Comparison of ENCODE assay signal across 21 cellular contexts in genomic region chr11:12273618-12273995, GRCh38.
DNase-seq lines count a peak whose midpoint lies in the region; ATAC-seq and TF ChIP-seq lines count a peak whose summit lies in the region.
"Had no signal": no experiment of that assay in that cellular context is flagged by ENCODE, and none has a peak within 500 bp of the region (broad histone marks: within the 10 kb centered on the region; RNA-seq: fewer than 3 reads in every experiment).

No MANE protein-coding gene starts in this region.

- CTCF ChIA-PET in CD8-positive, alpha-beta T cell (lab: Charles Lee) = no interaction called here

- no peaks in the 10 kb centered on the region for H3K9me3 ChIP-seq in CD8-positive, alpha-beta T cell (ENCODE audit: low read length)

- ATAC-seq in activated T-cell treated with anti-CD3 and anti-CD28 coated beads, Interleukin-2, amount 50 U/mL, for 72 hours (replicated peaks in 1 of 2) = no peak
- ATAC-seq in sciatic nerve = no peak
- ATAC-seq in HG02610 (IDR thresholded peaks at IDR 0.05; ENCODE audit: unreplicated experiment) = no peak
- no peak for ATAC-seq in GM18867 (IDR thresholded peaks at IDR 0.05; ENCODE audit: unreplicated experiment)
- ATAC-seq in CD8-positive, alpha-beta T cell = no peak
- ATAC-seq: GM12878, HCT116 had no signal

- no peaks in the 10 kb centered on the region for H3K9me3 Mint-ChIP-seq in activated T-cell treated with anti-CD3 and anti-CD28 coated beads, Interleukin-2, amount 50 U/mL, for 72 hours
- H3K9me3 Mint-ChIP-seq in HFFc6 = no peaks in the 10 kb centered on the region
- no peaks in the 10 kb centered on the region for H3K9me3 Mint-ChIP-seq in CD8-positive, alpha-beta T cell

- H3K27ac ChIP-seq in coronary artery = no peak overlapping the region
- H3K27ac ChIP-seq in CD8-positive, alpha-beta T cell (ENCODE audit: low read depth, low read length) = no peak overlapping the region

- H3K27me3 Mint-ChIP-seq in activated T-cell treated with anti-CD3 and anti-CD28 coated beads, Interleukin-2, amount 50 U/mL, for 72 hours (ENCODE audit: low read depth) = peaks cover 5% of the 10 kb centered on the region
- H3K27me3 Mint-ChIP-seq in HFFc6 (ENCODE audit: insufficient read depth) = peaks cover 4% of the 10 kb centered on the region
- no peaks in the 10 kb centered on the region for H3K27me3 Mint-ChIP-seq in CD8-positive, alpha-beta T cell (ENCODE audit: low read depth)
- H3K27me3 Mint-ChIP-seq: B cell had no signal

- POLR2A ChIA-PET in CD8-positive, alpha-beta T cell (lab: Charles Lee) = no interaction called here

- peak overlapping the region; percentile 61 for H3K27ac Mint-ChIP-seq in activated T-cell treated with anti-CD3 and anti-CD28 coated beads, Interleukin-2, amount 50 U/mL, for 72 hours
- peak overlapping the region; percentile 14 for H3K27ac Mint-ChIP-seq in HFFc6
- no peak overlapping the region for H3K27ac Mint-ChIP-seq in CD8-positive, alpha-beta T cell
- H3K27ac Mint-ChIP-seq: B cell had no signal

- no peak for TF ChIP-seq CTCF in HFFc6 (IDR thresholded peaks at IDR 0.05)
- TF ChIP-seq CTCF in coronary artery (IDR thresholded peaks at IDR 0.05) = no peak
- TF ChIP-seq CTCF in CD8-positive, alpha-beta T cell (IDR thresholded peaks at IDR 0.05) = no peak

- no peaks in the 10 kb centered on the region for H3K36me3 ChIP-seq in CD8-positive, alpha-beta T cell (ENCODE audit: insufficient read depth, low read length)

- H3K4me1 ChIP-seq in CD8-positive, alpha-beta T cell (ENCODE audit: insufficient read depth, low read length) = no peaks in the 10 kb centered on the region

- intact Hi-C loops in sciatic nerve (cut with DNase I) = loop anchor here (10.0 kb wide), 1 partner anchor 329 kb away; no protein-coding TSS in a partner anchor
- intact Hi-C loops in CD8-positive, alpha-beta T cell (cut with DNase I, micrococcal nuclease) = no loop called here

- H3K36me3 Mint-ChIP-seq in activated T-cell treated with anti-CD3 and anti-CD28 coated beads, Interleukin-2, amount 50 U/mL, for 72 hours (ENCODE audit: insufficient read depth in 2 of 2) = no peaks in the 10 kb centered on the region
- no peaks in the 10 kb centered on the region for H3K36me3 Mint-ChIP-seq in HFFc6 (ENCODE audit: low read depth)
- H3K36me3 Mint-ChIP-seq in CD8-positive, alpha-beta T cell = no peaks in the 10 kb centered on the region

- peaks cover 21% of the 10 kb centered on the region for H3K4me1 Mint-ChIP-seq in activated T-cell treated with anti-CD3 and anti-CD28 coated beads, Interleukin-2, amount 50 U/mL, for 72 hours (ENCODE audit: low read depth)
- H3K4me1 Mint-ChIP-seq in HFFc6 (ENCODE audit: low read depth) = peaks cover 40% of the 10 kb centered on the region
- H3K4me1 Mint-ChIP-seq in CD8-positive, alpha-beta T cell (ENCODE audit: low read depth) = no peaks in the 10 kb centered on the region
- H3K4me1 Mint-ChIP-seq: B cell had no signal

- H3K4me3 Mint-ChIP-seq in activated T-cell treated with anti-CD3 and anti-CD28 coated beads, Interleukin-2, amount 50 U/mL, for 72 hours = no peak overlapping the region
- no peak overlapping the region; the same call in 1 of the 2 replicates for H3K4me3 Mint-ChIP-seq in HFFc6
- no peak overlapping the region for H3K4me3 Mint-ChIP-seq in CD8-positive, alpha-beta T cell
- H3K4me3 Mint-ChIP-seq: B cell had no signal

- DNase-seq in activated T-cell treated with anti-CD3 and anti-CD28 coated beads, Interleukin-2, amount 50 U/mL, for 72 hours = no peak
- DNase-seq in activated T-cell treated with anti-CD3 and anti-CD28 coated beads, Interleukin-2, amount 50 U/mL, for 1 hour = no peak
- DNase-seq in HFFc6 = no peak
- peak; percentile 64 for DNase-seq in coronary artery (ENCODE audit: low spot score)
- DNase-seq in sciatic nerve (ENCODE audit: low spot score) = peak; percentile 19
- DNase-seq in CD8-positive, alpha-beta T cell = no peak
- DNase-seq: GOT3, KBM-7, MV-4-11, NCI-H1417, NCI-H187, NCI-H2107, NCI-H2227 treated with DMSO at 0.1 percent for 48 hours, NCI-H524, NCI-H82, SIG-M5 had no signal

- H3K4me3 ChIP-seq in coronary artery = no peak overlapping the region
- H3K4me3 ChIP-seq in CD8-positive, alpha-beta T cell (ENCODE audit: low read depth, low read length) = no peak overlapping the region
- H3K4me3 ChIP-seq: GM12878 had no signal

- H3K27me3 ChIP-seq in CD8-positive, alpha-beta T cell (ENCODE audit: insufficient read depth, low read length) = no peaks in the 10 kb centered on the region

Comparison
In these comparisons a context has a peak if more than half of its experiments do, and no peak if none do; other contexts are left out.
1. DNase-seq: peak in coronary artery (single experiment) and sciatic nerve (single experiment); none in activated T-cell treated with anti-CD3 and anti-CD28 coated beads, Interleukin-2, amount 50 U/mL, for 72 hours (0 of 2), activated T-cell treated with anti-CD3 and anti-CD28 coated beads, Interleukin-2, amount 50 U/mL, for 1 hour (single experiment), HFFc6 (single experiment) and CD8-positive, alpha-beta T cell (0 of 7).